Comparison of ENCODE assay signal across 13 cellular contexts in genomic region chr3:182947892-182948291, GRCh38. TPM values are rescaled to one million over a fixed set of nuclear protein-coding genes. Genes with fewer than 3 reads are reported as not detected.
DNase-seq lines count a peak whose midpoint lies in the region; ATAC-seq, FAIRE-seq and TF ChIP-seq lines count a peak whose summit lies in the region.
"Had no signal": no experiment of that assay in that cellular context is flagged by ENCODE, and none has a peak within 500 bp of the region (broad histone marks: within the 10 kb centered on the region; RNA-seq: fewer than 3 reads in every experiment).

No MANE protein-coding gene starts in this region.

- intact Hi-C loops in psoas muscle (cut with DNase I) = no loop called here
- intact Hi-C loops in breast epithelium (cut with DNase I; ENCODE audit: low total_unique reads) = no loop called here

- CTCF ChIA-PET in SK-N-SH (lab: Yijun Ruan, JAX) = interaction anchor here (0.8 kb wide), 1 partner anchor 137 kb away, joined by 3 read pairs; no protein-coding TSS in a partner anchor
- CTCF ChIA-PET in WTC11 (lab: Charles Lee) = interaction anchor here (1.5 kb wide), 1 partner anchor 37 kb away, joined by 4 read pairs; no protein-coding TSS in a partner anchor

- H3K9me2 ChIP-seq in SK-N-SH = no peaks in the 10 kb centered on the region

- H3K9ac ChIP-seq in SK-N-SH = no peak overlapping the region

- POLR2A ChIA-PET in SK-N-SH (lab: Yijun Ruan, JAX) = no interaction called here
- POLR2A ChIA-PET in WTC11 (lab: Charles Lee) = no interaction called here

- FAIRE-seq in HTR-8/SVneo (lab: Jason Lieb, UNC) = no peak
- FAIRE-seq: pancreas had no signal

- no peak for TF ChIP-seq POLR2A in breast epithelium (IDR thresholded peaks at IDR 0.05)

- H3K27ac ChIP-seq in SK-N-SH (ENCODE audit: low read depth in 2 of 2, low read length in 1 of 2) (no peak overlapping the region), psoas muscle (no peak overlapping the region), breast epithelium (no peak overlapping the region)
- H3K27ac ChIP-seq: pancreas had no signal

- no peak overlapping the region for H3K4me3 Mint-ChIP-seq in WTC11

- no peaks in the 10 kb centered on the region for H3K27me3 Mint-ChIP-seq in WTC11 (ENCODE audit: low read depth)

- DNase-seq in SK-N-SH = no peak
- DNase-seq in HuH-7.5 (ENCODE audit: low spot score) = peak; percentile 17
- DNase-seq in WTC11 (ENCODE audit: low spot score) = no peak
- no peak for DNase-seq in psoas muscle
- DNase-seq in activated CD4-positive, alpha-beta T cell treated with anti-CD3 and anti-CD28 coated beads, Interleukin-2, amount 50 U/mL, for 1 hour = no peak
- no peak for DNase-seq in breast epithelium (ENCODE audit: low spot score in 2 of 2)
- no peak for DNase-seq in HTR-8/SVneo (ENCODE audit: insufficient read length, low spot score)
- DNase-seq: activated CD8-positive, alpha-beta memory T cell treated with anti-CD3 and anti-CD28 coated beads, Interleukin-2, amount 50 U/mL, for 48 hours; amygdala; mesenchymal stem cell; NCI-H748 treated with DMSO at 0.1 percent for 48 hours; pancreas had no signal

- ATAC-seq in SK-N-SH treated with all-trans-retinoic acid at 6 μM for 48 hours (peak; percentile 33; the same call in 2 of the 3 replicates), WTC11 (peak; percentile 36; the same call in 1 of the 2 replicates), psoas muscle (peak in 3 of 4 donors; percentile 30 to 75 (median 67))

- peaks cover 48% of the 10 kb centered on the region for H3K36me3 Mint-ChIP-seq in WTC11

- no peak overlapping the region for H3K27ac Mint-ChIP-seq in WTC11

- TF ChIP-seq EP300 in SK-N-SH (IDR thresholded peaks at IDR 0.05; ENCODE audit: borderline replicate concordance in 1 of 2, low read depth in 1 of 2, low read length in 1 of 2) = no peak

- no peak for TF ChIP-seq RAD21 in SK-N-SH (IDR thresholded peaks at IDR 0.05; ENCODE audit: low read length)

- H3K4me2 ChIP-seq in SK-N-SH = no peak overlapping the region

- H3K9me3 Mint-ChIP-seq in WTC11 = peaks cover 15% of the 10 kb centered on the region

- H3K9me3 ChIP-seq in SK-N-SH (no peaks in the 10 kb centered on the region), psoas muscle (no peaks in the 10 kb centered on the region), breast epithelium (no peaks in the 10 kb centered on the region)
- H3K9me3 ChIP-seq: pancreas had no signal

- H2AFZ ChIP-seq in SK-N-SH (ENCODE audit: low read depth) = no peak overlapping the region

- H4K20me1 ChIP-seq in SK-N-SH (ENCODE audit: insufficient read depth) = no peaks in the 10 kb centered on the region

- peaks cover 34% of the 10 kb centered on the region for H3K4me1 Mint-ChIP-seq in WTC11

- peaks cover 29 to 50% of the 10 kb centered on the region in 2 experiments for H3K36me3 ChIP-seq in SK-N-SH (replicated peaks in 1 of 2; ENCODE audit: control insufficient read depth in 1 of 2, insufficient read depth in 2 of 2, low read length in 1 of 2)
- H3K36me3 ChIP-seq in psoas muscle (ENCODE audit: insufficient read depth in 1 of 2, low read depth in 1 of 2) = peaks cover 0 to 47% of the 10 kb centered on the region in 2 donors
- no peaks in the 10 kb centered on the region for H3K36me3 ChIP-seq in breast epithelium

- no peaks in the 10 kb centered on the region for H3K79me2 ChIP-seq in SK-N-SH (ENCODE audit: insufficient read depth)

- H3F3A ChIP-seq in SK-N-SH (replicated peaks; ENCODE audit: insufficient read depth) = peaks cover 7% of the 10 kb centered on the region

- H3K4me1 ChIP-seq in SK-N-SH (ENCODE audit: control insufficient read depth in 1 of 2, insufficient read depth in 2 of 2, low read depth in 1 of 2, low read length in 1 of 2) (no peaks in the 10 kb centered on the region), psoas muscle (no peaks in the 10 kb centered on the region), breast epithelium (no peaks in the 10 kb centered on the region)
- H3K4me1 ChIP-seq: pancreas had no signal

- H3K27me3 ChIP-seq in SK-N-SH (ENCODE audit: insufficient read depth) = no peaks in the 10 kb centered on the region
- no peaks in the 10 kb centered on the region for H3K27me3 ChIP-seq in psoas muscle (ENCODE audit: insufficient read depth in 3 of 3, low read length in 2 of 3)
- no peaks in the 10 kb centered on the region for H3K27me3 ChIP-seq in breast epithelium
- H3K27me3 ChIP-seq: pancreas had no signal

- no peak overlapping the region for H3K4me3 ChIP-seq in SK-N-SH (ENCODE audit: low read depth in 2 of 2, low read length in 1 of 2)
- no peak overlapping the region for H3K4me3 ChIP-seq in psoas muscle
- no peak overlapping the region for H3K4me3 ChIP-seq in breast epithelium
- H3K4me3 ChIP-seq: pancreas had no signal

- TF ChIP-seq CTCF in SK-N-SH (IDR thresholded peaks at IDR 0.05) = no peak
- TF ChIP-seq CTCF in WTC11 (IDR thresholded peaks at IDR 0.05) = no peak
- no peak for TF ChIP-seq CTCF in psoas muscle (IDR thresholded peaks at IDR 0.05)
- no peak for TF ChIP-seq CTCF in breast epithelium (IDR thresholded peaks at IDR 0.05)

TF ChIP-seq in SK-N-SH treated with all-trans-retinoic acid at 6 μM for 48 hours, 23 proteins besides CTCF, POLR2A, EP300 and RAD21 (continues in another document):
- TF ChIP-seq RARB (CRISPR knock-in tag; IDR thresholded peaks at IDR 0.05) (no peak), ZC3H10 (CRISPR knock-in tag; IDR thresholded peaks at IDR 0.05) (no peak), PATZ1 (CRISPR knock-in tag; IDR thresholded peaks at IDR 0.05; ENCODE audit: borderline replicate concordance) (no peak), SNAI2 (CRISPR knock-in tag; IDR thresholded peaks at IDR 0.05) (no peak), ISL1 (CRISPR knock-in tag; IDR thresholded peaks at IDR 0.05) (no peak), ESRRG (CRISPR knock-in tag; IDR thresholded peaks at IDR 0.05) (no peak)

TF ChIP-seq in SK-N-SH, 30 proteins besides CTCF, POLR2A, EP300 and RAD21 (continues in another document):
- TF ChIP-seq MXI1 (IDR thresholded peaks at IDR 0.05; ENCODE audit: low read depth, low read length) = no peak
- TF ChIP-seq POLR2AphosphoS5 (IDR thresholded peaks at IDR 0.05; ENCODE audit: low read depth, low read length) = no peak
- TF ChIP-seq REST (IDR thresholded peaks at IDR 0.05; ENCODE audit: low read depth, low read length) = no peak
- no peak for TF ChIP-seq FOSL2 (IDR thresholded peaks at IDR 0.05; ENCODE audit: borderline replicate concordance, low read depth)

TF ChIP-seq in WTC11, 78 proteins besides CTCF, POLR2A, EP300 and RAD21 (continues in another document):
- TF ChIP-seq GTF2I (CRISPR knock-in tag; conservative IDR thresholded peaks at IDR 0.05) (no peak), CREM (CRISPR knock-in tag; IDR thresholded peaks at IDR 0.05) (no peak), ZBTB21 (CRISPR knock-in tag; IDR thresholded peaks at IDR 0.05; ENCODE audit: borderline replicate concordance) (no peak), MXD4 (CRISPR knock-in tag; IDR thresholded peaks at IDR 0.05; ENCODE audit: borderline replicate concordance) (no peak), ATF3 (CRISPR knock-in tag; conservative IDR thresholded peaks at IDR 0.05) (no peak), PREB (CRISPR knock-in tag; IDR thresholded peaks at IDR 0.05; ENCODE audit: borderline replicate concordance) (no peak), KAT7 (CRISPR knock-in tag; IDR thresholded peaks at IDR 0.05; ENCODE audit: borderline replicate concordance) (no peak), E2F5 (CRISPR knock-in tag; IDR thresholded peaks at IDR 0.05) (no peak), IRF2 (CRISPR knock-in tag; IDR thresholded peaks at IDR 0.05; ENCODE audit: borderline replicate concordance, low read depth) (no peak), FOXP1 (CRISPR knock-in tag; IDR thresholded peaks at IDR 0.05; ENCODE audit: borderline replicate concordance) (no peak), E2F1 (CRISPR knock-in tag; IDR thresholded peaks at IDR 0.05) (no peak), ZNF416 (CRISPR knock-in tag; IDR thresholded peaks at IDR 0.05) (no peak), ELF4 (CRISPR knock-in tag; IDR thresholded peaks at IDR 0.05; ENCODE audit: low read depth) (no peak), ATF1 (CRISPR knock-in tag; IDR thresholded peaks at IDR 0.05) (no peak), JUN (CRISPR knock-in tag; IDR thresholded peaks at IDR 0.05) (no peak)

RNA-seq across cellular contexts. Expression of gene DCUN1D1, which starts 32.4 kb away (rescaled TPM):
- polyA plus RNA-seq in SK-N-SH (2012; rRNA removed) (4.5 and 6.0 TPM in 2 replicates), psoas muscle (10 to 100 TPM; 11.6 to 57.7 (median 25.8) TPM)
- 8.1 and 12.6 TPM in 2 replicates for polyA plus RNA-seq in SK-N-SH (2012; cell fraction: cytosol; rRNA removed)
- 3.7 and 9.7 TPM in 2 replicates for polyA plus RNA-seq in SK-N-SH (2012; cell fraction: nucleus; rRNA removed)
- total RNA-seq in WTC11 (2021) (50.4 to 64.5 TPM (median 56.3 TPM) in 3 replicates), psoas muscle (10 to 100 TPM; 41.5 to 97.8 (median 50.7) TPM), breast epithelium (10 to 100 TPM; 24.9 to 55.5 (median 32.1) TPM)
